In the genomic region with DNA sequence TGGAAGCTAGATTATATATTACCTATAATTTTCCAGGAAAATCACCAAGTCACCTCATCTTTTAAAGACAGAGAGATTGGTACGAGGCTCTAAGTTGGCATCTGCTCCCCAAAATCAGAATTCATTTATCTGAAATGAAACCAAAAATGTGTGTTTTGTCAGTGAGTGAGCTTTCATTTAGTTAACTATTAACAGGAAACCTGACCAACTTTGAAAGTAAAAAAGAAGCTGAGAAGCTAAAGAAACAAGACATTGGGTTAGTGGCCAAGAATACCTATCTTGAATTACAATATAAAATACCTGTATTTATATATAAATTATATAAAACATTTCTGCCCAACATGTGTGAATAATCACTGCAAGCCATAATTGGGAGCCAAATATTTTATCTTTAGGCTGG, we compare ENCODE assay signal across 20 cellular contexts. TPM values are rescaled to one million over a fixed set of nuclear protein-coding genes. Genes with fewer than 3 reads are reported as not detected.
DNase-seq lines count a peak whose midpoint lies in the region; ATAC-seq and FAIRE-seq lines count a peak whose summit lies in the region.
"Had no signal": no experiment of that assay in that cellular context is flagged by ENCODE, and none has a peak within 500 bp of the region (broad histone marks: within the 10 kb centered on the region; RNA-seq: fewer than 3 reads in every experiment).

No MANE protein-coding gene starts in this region.

- ATAC-seq in activated T-cell treated with anti-CD3 and anti-CD28 coated beads, Interleukin-2, amount 50 U/mL, for 4 hours: no peak
- ATAC-seq: GM12878, K562, lower lobe of right lung, Right ventricle myocardium inferior had no signal

- peaks cover 28% of the 10 kb centered on the region for H3K4me1 Mint-ChIP-seq in activated T-cell treated with anti-CD3 and anti-CD28 coated beads, Interleukin-2, amount 50 U/mL, for 4 hours (ENCODE audit: low read depth)

- H3K9me3 Mint-ChIP-seq in activated T-cell treated with anti-CD3 and anti-CD28 coated beads, Interleukin-2, amount 50 U/mL, for 4 hours: no peaks in the 10 kb centered on the region

- peak overlapping the region; percentile 55 for H3K4me3 Mint-ChIP-seq in activated T-cell treated with anti-CD3 and anti-CD28 coated beads, Interleukin-2, amount 50 U/mL, for 4 hours

- DNase-seq in activated T-cell treated with anti-CD3 and anti-CD28 coated beads, Interleukin-2, amount 50 U/mL, for 4 hours: no peak
- no peak for DNase-seq in activated T-cell treated with anti-CD3 and anti-CD28 coated beads, Interleukin-2, amount 50 U/mL, for 48 hours
- DNase-seq in GM19239 (ENCODE audit: insufficient read length, low spot score) (peak; percentile 33), glomerular visceral epithelial cell (ENCODE audit: extremely low spot score) (peak; percentile 21), renal cortical epithelial cell (ENCODE audit: low read depth) (peak; percentile 56), DMS79 treated with DMSO at 0.1 percent for 48 hours (lab: John Stamatoyannopoulos, UW) (no peak), NCI-H2196 treated with DMSO at 0.1 percent for 48 hours (lab: John Stamatoyannopoulos, UW; ENCODE audit: unreplicated experiment) (no peak), amniotic stem cell (lab: John Stamatoyannopoulos, UW) (no peak)
- DNase-seq: activated CD4-positive, alpha-beta T cell treated with anti-CD3 and anti-CD28 coated beads for 48 hours; activated naive CD4-positive, alpha-beta T cell treated with anti-CD3 and anti-CD28 coated beads, Interleukin-2, amount 50 U/mL, for 16 hours; brain microvascular endothelial cell; colonic mucosa; GF-D8; head of caudate nucleus; lower lobe of right lung; NCI-H146 had no signal

- FAIRE-seq in GM19239 (lab: Jason Lieb, UNC): peak; percentile 82
- FAIRE-seq: endothelial cell of umbilical vein, GM12878, K562 had no signal

- H3K27me3 Mint-ChIP-seq in activated T-cell treated with anti-CD3 and anti-CD28 coated beads, Interleukin-2, amount 50 U/mL, for 4 hours (ENCODE audit: low read depth): no peaks in the 10 kb centered on the region

- peaks cover 6% of the 10 kb centered on the region for H3K36me3 Mint-ChIP-seq in activated T-cell treated with anti-CD3 and anti-CD28 coated beads, Interleukin-2, amount 50 U/mL, for 4 hours (ENCODE audit: insufficient read depth)

RNA-seq across cellular contexts. Expression of gene MPPE1, which starts 1.9 kb away (rescaled TPM):
- total RNA-seq in activated T-cell treated with anti-CD3 and anti-CD28 coated beads, Interleukin-2, amount 50 U/mL, for 4 hours: 10 to 100 TPM; 31.4 to 33.9 (median 31.6) TPM
- 20.1 and 37.6 TPM in 2 replicates for total RNA-seq in renal cortical epithelial cell

RNA-seq across cellular contexts. Expression of gene CHMP1B, which starts 55.0 kb away (rescaled TPM):
- 10 to 100 TPM; 20.6 to 23.1 (median 21.1) TPM for total RNA-seq in activated T-cell treated with anti-CD3 and anti-CD28 coated beads, Interleukin-2, amount 50 U/mL, for 4 hours
- 106 and 118 TPM in 2 replicates for total RNA-seq in renal cortical epithelial cell

Comparison
In these comparisons a context has a peak if more than half of its experiments do, and no peak if none do; other contexts are left out.
1. DNase-seq: peak in GM19239 (single experiment), glomerular visceral epithelial cell (single experiment) and renal cortical epithelial cell (single experiment); none in activated T-cell treated with anti-CD3 and anti-CD28 coated beads, Interleukin-2, amount 50 U/mL, for 4 hours (single experiment), activated T-cell treated with anti-CD3 and anti-CD28 coated beads, Interleukin-2, amount 50 U/mL, for 48 hours (0 of 2), DMS79 treated with DMSO at 0.1 percent for 48 hours (single experiment), NCI-H2196 treated with DMSO at 0.1 percent for 48 hours (single experiment) and amniotic stem cell (single experiment).